18 cellular contexts compared by ENCODE assay signal in genomic region chr6:13589801-13590200, GRCh38.
"Had no signal": no experiment of that assay in that cellular context is flagged by ENCODE, and none has a peak within 500 bp of the region (broad histone marks: within the 10 kb centered on the region; RNA-seq: fewer than 3 reads in every experiment).

No MANE protein-coding gene starts in this region.

- H3K4me1 ChIP-seq: SJSA1 had no signal

- DNase-seq: Kasumi-1, MM.1S, NCI-H1092 treated with DMSO at 0.1 percent for 48 hours, NCI-H1436, NCI-H187, NCI-H2029, NCI-H2081 treated with DMSO at 0.1 percent for 48 hours, NCI-H2227 treated with DMSO at 0.1 percent for 48 hours, NCI-H774, Right ventricle myocardium superior, RPMI8226, SIG-M5 had no signal

- H3K4me1 Mint-ChIP-seq: IgD-negative memory B cell had no signal

- H3K27ac Mint-ChIP-seq: IgD-negative memory B cell had no signal

- H3K27me3 ChIP-seq: SJSA1 had no signal

- H3K9me3 Mint-ChIP-seq: IgD-negative memory B cell had no signal

- H3K27me3 Mint-ChIP-seq: IgD-negative memory B cell had no signal

- H3K4me3 ChIP-seq: K562, SJSA1, SK-N-MC had no signal

- H3K27ac ChIP-seq: HL-60, KMS-11, SJSA1, SK-N-MC had no signal

- H3K9me3 ChIP-seq: SJSA1 had no signal

- H3K36me3 Mint-ChIP-seq: IgD-negative memory B cell had no signal

- H3K4me3 Mint-ChIP-seq: IgD-negative memory B cell had no signal

- H3K36me3 ChIP-seq: SJSA1 had no signal
